Comparison of ENCODE assay signal across 27 cellular contexts in genomic region chr5:179219661-179220620, GRCh38.
DNase-seq lines count a peak whose midpoint lies in the region; ATAC-seq and TF ChIP-seq lines count a peak whose summit lies in the region.
"Had no signal": no experiment of that assay in that cellular context is flagged by ENCODE, and none has a peak within 500 bp of the region (broad histone marks: within the 10 kb centered on the region; RNA-seq: fewer than 3 reads in every experiment).

No MANE protein-coding gene starts in this region.

- peaks cover 0 to 7% of the 10 kb centered on the region in 2 donors for H3K9me3 ChIP-seq in right atrium auricular region
- peaks cover 0 to 17% (median 11%) of the 10 kb centered on the region in 8 donors for H3K9me3 ChIP-seq in spleen

- H3K4me1 ChIP-seq in right atrium auricular region, result no peaks in the 10 kb centered on the region
- H3K4me1 ChIP-seq in spleen, result peaks cover 0 to 28% (median 7%) of the 10 kb centered on the region in 6 donors
- H3K4me1 ChIP-seq: Caco-2 had no signal

- H3K4me3 ChIP-seq in right atrium auricular region, result no peak overlapping the region
- H3K4me3 ChIP-seq in spleen, result no peak overlapping the region
- H3K4me3 ChIP-seq: SK-N-MC had no signal

- DNase-seq in Right ventricle myocardium inferior (ENCODE audit: missing footprints) (peak; percentile 53), right atrium auricular region (ENCODE audit: low spot score) (no peak), SKM-1 (lab: John Stamatoyannopoulos, UW; ENCODE audit: unreplicated experiment) (peak; percentile 0), left lobe of liver (ENCODE audit: low spot score) (no peak), spleen (peak; percentile 70), putamen (ENCODE audit: low spot score) (no peak)
- no peak for DNase-seq in activated CD4-positive, alpha-beta T cell treated with anti-CD3 and anti-CD28 coated beads, Interleukin-2, amount 50 U/mL, for 48 hours
- DNase-seq: ACHN; Caco-2; CD4-positive, alpha-beta memory T cell; DMS 273 treated with DMSO at 0.1 percent for 48 hours; DMS79; GF-D8; GOT3; HCEC 1CT; NCI-H1092; NCI-H1417 treated with DMSO at 0.1 percent for 48 hours; NCI-H1694 treated with DMSO at 0.1 percent for 48 hours; NCI-H2081; NCI-H2227 treated with DMSO at 0.1 percent for 48 hours; NCI-H526 treated with DMSO at 0.1 percent for 48 hours; SIG-M5 had no signal

- TF ChIP-seq CTCF in right atrium auricular region (IDR thresholded peaks at IDR 0.05) (no peak), spleen (IDR thresholded peaks at IDR 0.05 in 8 of 11, conservative IDR thresholded peaks at IDR 0.05 in 3 of 11) (no peak)

- no peaks in the 10 kb centered on the region for H3K36me3 ChIP-seq in right atrium auricular region
- no peaks in the 10 kb centered on the region for H3K36me3 ChIP-seq in spleen

- no peak overlapping the region for H3K27ac ChIP-seq in right atrium auricular region
- no peak overlapping the region for H3K27ac ChIP-seq in spleen
- H3K27ac ChIP-seq: 22Rv1, KMS-11, RWPE1, SK-N-MC had no signal

- no peak for TF ChIP-seq POLR2A in spleen (IDR thresholded peaks at IDR 0.05)

- no peaks in the 10 kb centered on the region for H3K27me3 ChIP-seq in right atrium auricular region
- H3K27me3 ChIP-seq in spleen (replicated peaks in 1 of 7), result no peaks in the 10 kb centered on the region

- intact Hi-C loops in Right ventricle myocardium inferior (cut with DNase I) (no loop called here), spleen (cut with DNase I; ENCODE audit: low total_unique reads) (no loop called here)

- ATAC-seq in Right ventricle myocardium inferior, result no peak
- ATAC-seq in left lobe of liver, result peak; percentile 21
- no peak for ATAC-seq in esophagus mucosa

- WGBS in spleen, 5 donors, result 64 to 69% (median 65%) methylated on average over 27 to 30 of the region's 30 CpGs

Comparison
In these comparisons a context has a peak if more than half of its experiments do, and no peak if none do; other contexts are left out.
1. DNase-seq: peak in Right ventricle myocardium inferior (single experiment), SKM-1 (single experiment) and spleen (single experiment); none in right atrium auricular region (single experiment), left lobe of liver (single experiment), putamen (single experiment) and activated CD4-positive, alpha-beta T cell treated with anti-CD3 and anti-CD28 coated beads, Interleukin-2, amount 50 U/mL, for 48 hours (0 of 2).